29 cellular contexts compared by ENCODE assay signal in genomic region chr4:83785906-83786305, GRCh38.
"Had no signal": no experiment of that assay in that cellular context is flagged by ENCODE, and none has a peak within 500 bp of the region (broad histone marks: within the 10 kb centered on the region; RNA-seq: fewer than 3 reads in every experiment).

No MANE protein-coding gene starts in this region.

- H3K36me3 ChIP-seq: ascending aorta, breast epithelium, cardiac muscle cell, colonic mucosa, gastroesophageal sphincter, heart right ventricle, WERI-Rb-1 had no signal

- ATAC-seq: activated CD4-positive, alpha-beta T cell treated with anti-CD3 and anti-CD28 coated beads for 36 hours; activated CD8-positive, alpha-beta memory T cell treated with anti-CD3 and anti-CD28 coated beads, Interleukin-2, amount 10 ng/mL, durations not matched to agents 7 days and 5 days; activated CD8-positive, alpha-beta T cell treated with anti-CD3 and anti-CD28 coated beads, Interleukin-2, amount 10 ng/mL, durations not matched to agents 7 days and 5 days; activated naive CD8-positive, alpha-beta T cell treated with anti-CD3 and anti-CD28 coated beads, Interleukin-2, amount 50 U/mL, for 24 hours; esophagus mucosa; gastroesophageal sphincter; heart right ventricle; T-helper 17 cell had no signal

- H3K4me3 ChIP-seq: ascending aorta, breast epithelium, cardiac muscle cell, colonic mucosa, gastroesophageal sphincter, heart right ventricle, hepatocyte had no signal

- DNase-seq: activated CD4-positive, alpha-beta memory T cell treated with anti-CD3 and anti-CD28 coated beads for 36 hours; activated CD4-positive, alpha-beta T cell treated with anti-CD3 and anti-CD28 coated beads for 36 hours; activated CD4-positive, alpha-beta T cell treated with anti-CD3 and anti-CD28 coated beads, Interleukin-2, amount 10 ng/mL, durations not matched to agents 24 days and 14 days; activated CD4-positive, CD25-positive, alpha-beta regulatory T cell; activated CD4-positive, CD25-positive, alpha-beta regulatory T cell treated with anti-CD3 and anti-CD28 coated beads, Interleukin-2, amount 50 U/mL, for 72 hours; activated CD8-positive, alpha-beta memory T cell treated with anti-CD3 and anti-CD28 coated beads, Interleukin-2, amount 10 ng/mL, durations not matched to agents 7 days and 5 days; activated CD8-positive, alpha-beta memory T cell treated with anti-CD3 and anti-CD28 coated beads, Interleukin-2, amount 50 U/mL, for 4 hours; activated CD8-positive, alpha-beta T cell treated with anti-CD3 and anti-CD28 coated beads, Interleukin-2, amount 10 ng/mL, durations not matched to agents 7 days and 5 days; activated effector memory CD4-positive, alpha-beta T cell treated with anti-CD3 and anti-CD28 coated beads, Interleukin-2, amount 50 U/mL, for 16 hours; activated naive CD4-positive, alpha-beta T cell treated with anti-CD3 and anti-CD28 coated beads for 36 hours; activated naive CD8-positive, alpha-beta T cell treated with anti-CD3 and anti-CD28 coated beads for 36 hours; activated naive CD8-positive, alpha-beta T cell treated with anti-CD3 and anti-CD28 coated beads, Interleukin-2, amount 50 U/mL, for 24 hours; activated T-cell treated with anti-CD3 and anti-CD28 coated beads, Interleukin-2, amount 50 U/mL, for 1 hour; activated T-cell treated with anti-CD3 and anti-CD28 coated beads, Interleukin-2, amount 50 U/mL, for 48 hours; central memory CD4-positive, alpha-beta T cell; cerebellar nuclear complex; colonic mucosa; effector CD8-positive, alpha-beta T cell; foreskin melanocyte; heart right ventricle; T-helper 17 cell; T1000; WERI-Rb-1 had no signal

- H3K27ac ChIP-seq: ascending aorta, breast epithelium, cardiac muscle cell, colonic mucosa, gastroesophageal sphincter, heart right ventricle, hepatocyte, WERI-Rb-1 had no signal

- H3K27me3 ChIP-seq: ascending aorta, breast epithelium, cardiac muscle cell, colonic mucosa, gastroesophageal sphincter, heart right ventricle, hepatocyte had no signal

- H3K4me2 ChIP-seq: hepatocyte had no signal

- H3K79me2 ChIP-seq: hepatocyte had no signal

- H3K4me1 ChIP-seq: ascending aorta, breast epithelium, colonic mucosa, gastroesophageal sphincter, heart right ventricle had no signal

- H2AFZ ChIP-seq: hepatocyte had no signal

- H3K9me3 ChIP-seq: ascending aorta, breast epithelium, colonic mucosa, gastroesophageal sphincter had no signal
